Comparison of ENCODE assay signal across 27 cellular contexts in the genomic region with DNA sequence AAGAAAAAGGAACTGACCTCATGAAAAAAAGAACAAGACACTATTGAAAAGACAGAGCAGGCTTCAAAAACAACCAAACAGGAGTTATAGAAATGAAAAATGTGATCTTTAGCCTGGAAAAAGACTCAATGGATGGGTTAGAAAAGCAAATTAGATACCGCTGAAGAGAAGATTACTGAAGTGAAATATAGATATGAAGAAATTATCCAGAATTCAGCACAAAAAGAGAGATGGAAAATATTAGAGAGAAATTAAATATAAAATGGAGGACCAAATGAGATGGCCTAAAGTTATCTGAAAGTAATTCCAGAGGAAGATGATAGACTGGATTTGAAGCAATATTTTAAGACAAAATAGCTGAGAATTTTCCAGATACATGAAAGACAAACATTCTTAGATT.
A peak's percentile ranks its signal among the peaks of the same experiment; 100 is the strongest.
DNase-seq lines count a peak whose midpoint lies in the region; ATAC-seq, FAIRE-seq and TF ChIP-seq lines count a peak whose summit lies in the region.
"Had no signal": no experiment of that assay in that cellular context is flagged by ENCODE, and none has a peak within 500 bp of the region (broad histone marks: within the 10 kb centered on the region; RNA-seq: fewer than 3 reads in every experiment).

No MANE protein-coding gene starts in this region.

- H3K9ac ChIP-seq in K562 (ENCODE audit: insufficient read depth in 1 of 2, low read depth in 2 of 2, low read length in 2 of 2) (no peak overlapping the region), MM.1S (ENCODE audit: low read length) (no peak overlapping the region)
- H3K9ac ChIP-seq: BLaER1 had no signal

- H3K27ac ChIP-seq in OCI-LY7 (ENCODE audit: low read depth, low read length, poor library complexity, severe bottlenecking): no peak overlapping the region
- H3K27ac ChIP-seq in K562 (ENCODE audit: extremely low read depth, low read depth, low read length): no peak overlapping the region
- H3K27ac ChIP-seq in MM.1S (ENCODE audit: low read length): no peak overlapping the region
- H3K27ac ChIP-seq: BLaER1 had no signal

- no peaks in the 10 kb centered on the region for H3K79me2 ChIP-seq in OCI-LY7 (ENCODE audit: insufficient read depth, low read depth, low read length)
- no peaks in the 10 kb centered on the region for H3K79me2 ChIP-seq in K562 (ENCODE audit: control insufficient read depth, insufficient read depth, low read length)
- no peaks in the 10 kb centered on the region for H3K79me2 ChIP-seq in MM.1S (ENCODE audit: low read length)

- POLR2A ChIA-PET in OCI-LY7 (lab: Charles Lee) (interaction anchor here (1.1 kb wide), 1 partner anchor 12 kb away, joined by 3 read pairs; no protein-coding TSS in a partner anchor), K562 (lab: Yijun Ruan, JAX) (interaction anchor here (1.4 kb wide), 1 partner anchor 11 kb away, joined by 4 read pairs; no protein-coding TSS in a partner anchor)

- DNase-seq in activated naive CD4-positive, alpha-beta T cell treated with Interleukin-2 at 50 U/mL for 16 hours: no peak
- DNase-seq in OCI-LY7 (ENCODE audit: low spot score) (no peak), K562 (ENCODE audit: extremely low read depth in 1 of 4, low spot score in 3 of 4) (no peak), MM.1S (no peak)
- no peak for DNase-seq in activated CD4-positive, alpha-beta T cell treated with anti-CD3 and anti-CD28 coated beads for 1 hour
- DNase-seq in stimulated activated CD4-positive, alpha-beta T cell treated with anti-CD3 and anti-CD28 coated beads, Interleukin-2, amount 100 ng/mL, for 24 hours: no peak
- DNase-seq: 8988T; ACHN; BE2C; C1 segment of cervical spinal cord; CD4-positive, alpha-beta memory T cell; CD4-positive, CD25-positive, alpha-beta regulatory T cell; CD8-positive, alpha-beta memory T cell; COR-L47; DMS 273 treated with DMSO at 0.1 percent for 48 hours; DMS153; DMS53; DMS79; DND-41; EL; GDM1 had no signal

- WGBS in K562 (ENCODE audit: insufficient coverage, low coverage, missing lambda C conversion rate): 4% methylated on average over 1 of the region's 1 CpG

- TF ChIP-seq POLR2A in K562 (conservative IDR thresholded peaks at IDR 0.05): no peak

- no peak for TF ChIP-seq CTCF in OCI-LY7 (conservative IDR thresholded peaks at IDR 0.05; ENCODE audit: low read length)
- TF ChIP-seq CTCF in K562 (IDR thresholded peaks at IDR 0.05 in 2 of 3, conservative IDR thresholded peaks at IDR 0.05 in 1 of 3; ENCODE audit: insufficient read depth in 2 of 3, low read depth in 1 of 3, low read length in 3 of 3): no peak
- TF ChIP-seq CTCF in MM.1S (IDR thresholded peaks at IDR 0.05; ENCODE audit: low read length): no peak

- TF ChIP-seq EP300 in K562 (IDR thresholded peaks at IDR 0.05; ENCODE audit: low read length): no peak

- no peak overlapping the region for H3K4me3 Mint-ChIP-seq in activated naive CD4-positive, alpha-beta T cell treated with anti-CD3 and anti-CD28 coated beads, Interleukin-2, amount 50 U/mL, for 24 hours
- H3K4me3 Mint-ChIP-seq: CD14-positive monocyte; CD4-positive, alpha-beta memory T cell; CD4-positive, CD25-positive, alpha-beta regulatory T cell; CD8-positive, alpha-beta memory T cell had no signal

- H3K27me3 ChIP-seq in K562 (ENCODE audit: control insufficient read depth in 2 of 2, insufficient read depth in 2 of 2, low read length in 2 of 2) (peaks cover 32 to 60% of the 10 kb centered on the region in 2 experiments), MM.1S (replicated peaks; ENCODE audit: insufficient read depth, low read length) (peaks cover 100% of the 10 kb centered on the region)
- H3K27me3 ChIP-seq: BE2C, BLaER1 had no signal

- H3K36me3 Mint-ChIP-seq in activated naive CD4-positive, alpha-beta T cell treated with anti-CD3 and anti-CD28 coated beads, Interleukin-2, amount 50 U/mL, for 24 hours: peaks cover 38% of the 10 kb centered on the region

- peaks cover 7% of the 10 kb centered on the region for H3K9me3 Mint-ChIP-seq in activated naive CD4-positive, alpha-beta T cell treated with anti-CD3 and anti-CD28 coated beads, Interleukin-2, amount 50 U/mL, for 24 hours

- no peaks in the 10 kb centered on the region for H3K4me1 ChIP-seq in OCI-LY7 (ENCODE audit: insufficient read depth, low read length, poor library complexity, severe bottlenecking)
- peaks cover 0 to 6% of the 10 kb centered on the region in 2 experiments; a peak in 2 of 5 replicates for H3K4me1 ChIP-seq in K562 (replicated peaks in 1 of 2; ENCODE audit: control insufficient read depth in 2 of 2, insufficient read depth in 2 of 2, low read length in 2 of 2)
- H3K4me1 ChIP-seq in MM.1S (ENCODE audit: low read length): no peaks in the 10 kb centered on the region
- H3K4me1 ChIP-seq: BE2C had no signal

- H3K9me2 ChIP-seq in OCI-LY7 (ENCODE audit: insufficient read depth, low read length) (no peaks in the 10 kb centered on the region), MM.1S (replicated peaks; ENCODE audit: insufficient read depth, low read length) (no peaks in the 10 kb centered on the region)

- TSS peak; percentile 30 for BruUV-seq in OCI-LY7 (replicated peaks; lab: Mats Ljungman, UMichigan)
- BruUV-seq in K562 (replicated peaks; lab: Mats Ljungman, UMichigan): no TSS peak

- H3K4me2 ChIP-seq in OCI-LY7 (ENCODE audit: low read length) (no peak overlapping the region), K562 (ENCODE audit: insufficient read depth, low read length) (no peak overlapping the region), MM.1S (ENCODE audit: low read depth, low read length) (no peak overlapping the region)
- H3K4me2 ChIP-seq: BLaER1 had no signal

- H3K27ac Mint-ChIP-seq in activated naive CD4-positive, alpha-beta T cell treated with anti-CD3 and anti-CD28 coated beads, Interleukin-2, amount 50 U/mL, for 24 hours: peak overlapping the region; percentile 10
- H3K27ac Mint-ChIP-seq: CD14-positive monocyte had no signal

- H3K4me3 ChIP-seq in OCI-LY7 (ENCODE audit: low read depth, low read length, poor library complexity, severe bottlenecking): no peak overlapping the region
- H3K4me3 ChIP-seq in K562: no peak overlapping the region
- H3K4me3 ChIP-seq in MM.1S (ENCODE audit: low read length): no peak overlapping the region
- H3K4me3 ChIP-seq: BLaER1 had no signal

- no peaks in the 10 kb centered on the region for H3K4me1 Mint-ChIP-seq in activated naive CD4-positive, alpha-beta T cell treated with anti-CD3 and anti-CD28 coated beads, Interleukin-2, amount 50 U/mL, for 24 hours
- H3K4me1 Mint-ChIP-seq: CD14-positive monocyte; CD4-positive, CD25-positive, alpha-beta regulatory T cell; CD8-positive, alpha-beta memory T cell had no signal

- no peak for FAIRE-seq in K562 (lab: Jason Lieb, UNC)
- FAIRE-seq: A204.1, GM12891, GM19239 had no signal

- no peaks in the 10 kb centered on the region for H3K9me1 ChIP-seq in K562 (ENCODE audit: control insufficient read depth, insufficient read depth, low read length)

- no peak overlapping the region for H2AFZ ChIP-seq in OCI-LY7 (ENCODE audit: low read length)
- no peak overlapping the region for H2AFZ ChIP-seq in K562 (ENCODE audit: low read depth, low read length)
- H2AFZ ChIP-seq in MM.1S (ENCODE audit: low read length): no peak overlapping the region

- intact Hi-C loops in OCI-LY7 (cut with micrococcal nuclease; ENCODE audit: unreplicated experiment): loop anchor here (10.0 kb wide), 1 partner anchor 58 kb away; no protein-coding TSS in a partner anchor
- intact Hi-C loops in K562 (cut with micrococcal nuclease): loop anchor here (10.0 kb wide), 1 partner anchor 52 kb away; no protein-coding TSS in a partner anchor

- no peaks in the 10 kb centered on the region for H3F3A ChIP-seq in MM.1S (ENCODE audit: insufficient read depth, low read length)

- no peak for ATAC-seq in K562

- in situ Hi-C loops in K562 (cut with MboI): no loop called here

- H3K36me3 ChIP-seq in OCI-LY7 (ENCODE audit: insufficient read depth, low read length) (peaks cover 29% of the 10 kb centered on the region), K562 (ENCODE audit: control insufficient read depth, insufficient read depth, low read length) (no peaks in the 10 kb centered on the region), MM.1S (replicated peaks; ENCODE audit: insufficient read depth, low read length) (no peaks in the 10 kb centered on the region)
- H3K36me3 ChIP-seq: BE2C had no signal

- CTCF ChIA-PET in OCI-LY7 (lab: Charles Lee; ENCODE audit: unreplicated experiment): no interaction called here
- CTCF ChIA-PET in K562 (lab: Yijun Ruan, JAX; ENCODE audit: low intra/inter-chr PET ratio): no interaction called here

- TF ChIP-seq RAD21 in K562 (CRISPR knock-in tag; conservative IDR thresholded peaks at IDR 0.05 in 1 of 2, IDR thresholded peaks at IDR 0.05 in 1 of 2): no peak

- no peaks in the 10 kb centered on the region for H3K27me3 Mint-ChIP-seq in activated naive CD4-positive, alpha-beta T cell treated with anti-CD3 and anti-CD28 coated beads, Interleukin-2, amount 50 U/mL, for 24 hours
- H3K27me3 Mint-ChIP-seq: CD4-positive, alpha-beta memory T cell; CD4-positive, CD25-positive, alpha-beta regulatory T cell; CD8-positive, alpha-beta memory T cell had no signal

- H4K20me1 ChIP-seq in OCI-LY7 (ENCODE audit: insufficient read depth, low read length): no peaks in the 10 kb centered on the region
- no peaks in the 10 kb centered on the region for H4K20me1 ChIP-seq in K562 (replicated peaks; ENCODE audit: control insufficient read depth, insufficient read depth, low read length)
- no peaks in the 10 kb centered on the region for H4K20me1 ChIP-seq in MM.1S (ENCODE audit: insufficient read depth, low read length)
- H4K20me1 ChIP-seq: BLaER1 had no signal

- H3K9me3 ChIP-seq in OCI-LY7 (ENCODE audit: low read length) (0 out of 2 replicates have a peak, but pooled peaks cover 10% of the 10 kb centered on the region), K562 (replicated peaks; ENCODE audit: control insufficient read depth, insufficient read depth, low read depth, low read length) (peaks cover 8% of the 10 kb centered on the region; the same call in 1 of the 2 replicates), MM.1S (replicated peaks; ENCODE audit: insufficient read depth, low read length) (no peaks in the 10 kb centered on the region)
- H3K9me3 ChIP-seq: BE2C had no signal

TF ChIP-seq in K562, 482 proteins besides CTCF, POLR2A, EP300 and RAD21 (continues in another document):
- TF ChIP-seq, protein P1, sequence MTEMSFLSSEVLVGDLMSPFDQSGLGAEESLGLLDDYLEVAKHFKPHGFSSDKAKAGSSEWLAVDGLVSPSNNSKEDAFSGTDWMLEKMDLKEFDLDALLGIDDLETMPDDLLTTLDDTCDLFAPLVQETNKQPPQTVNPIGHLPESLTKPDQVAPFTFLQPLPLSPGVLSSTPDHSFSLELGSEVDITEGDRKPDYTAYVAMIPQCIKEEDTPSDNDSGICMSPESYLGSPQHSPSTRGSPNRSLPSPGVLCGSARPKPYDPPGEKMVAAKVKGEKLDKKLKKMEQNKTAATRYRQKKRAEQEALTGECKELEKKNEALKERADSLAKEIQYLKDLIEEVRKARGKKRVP (CRISPR knock-in tag; IDR thresholded peaks at IDR 0.05): no peak
- TF ChIP-seq BRF1 (IDR thresholded peaks at IDR 0.05; ENCODE audit: borderline replicate concordance, extremely low read depth, insufficient read length) (no peak), NFATC3 (IDR thresholded peaks at IDR 0.05) (no peak), ZFP30 (CRISPR knock-in tag; IDR thresholded peaks at IDR 0.05; ENCODE audit: borderline replicate concordance) (peak; percentile 77; the same call in 1 of the 2 replicates)
